In the genomic region with DNA sequence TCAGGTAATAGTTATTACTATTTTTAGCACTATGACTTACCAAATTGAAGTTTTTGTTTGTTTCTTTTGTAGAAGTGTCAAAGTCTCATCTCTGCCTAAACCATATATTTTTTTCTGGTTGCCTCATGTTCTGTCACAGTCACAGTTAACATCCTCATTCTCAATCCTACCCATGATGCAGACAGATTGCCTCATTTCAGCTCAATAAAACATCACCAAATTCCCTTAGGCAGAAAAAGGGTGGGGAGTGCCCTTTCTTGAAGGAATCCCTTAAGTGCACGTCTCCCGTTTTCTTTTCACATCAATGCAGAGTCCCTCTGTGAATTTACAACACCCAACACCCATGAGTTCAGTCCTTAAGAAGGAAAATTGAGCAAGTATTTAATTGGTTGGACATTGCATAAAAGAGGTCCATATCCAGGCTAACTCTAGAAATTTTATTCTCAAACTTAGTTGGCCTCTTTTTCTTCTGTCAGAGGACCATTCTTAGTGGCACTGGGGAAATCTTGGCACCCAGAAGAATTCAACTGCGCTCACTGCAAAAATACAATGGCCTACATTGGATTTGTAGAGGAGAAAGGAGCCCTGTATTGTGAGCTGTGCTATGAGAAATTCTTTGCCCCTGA, we compare ENCODE assay signal across 23 cellular contexts.
A peak's percentile ranks its signal among the peaks of the same experiment; 100 is the strongest.
DNase-seq lines count a peak whose midpoint lies in the region; ATAC-seq and TF ChIP-seq lines count a peak whose summit lies in the region.
"Had no signal": no experiment of that assay in that cellular context is flagged by ENCODE, and none has a peak within 500 bp of the region (broad histone marks: within the 10 kb centered on the region; RNA-seq: fewer than 3 reads in every experiment).

No MANE protein-coding gene starts in this region.

- peak overlapping the region; percentile 68 to 81 for H3K27ac ChIP-seq in prostate gland
- H3K27ac ChIP-seq: BLaER1, gastroesophageal sphincter, stomach had no signal

- in situ Hi-C loops in G401 (cut with HindIII; ENCODE audit: low sequenced_read_pairs), result no loop called here

- no peak for ATAC-seq in HG02610 (IDR thresholded peaks at IDR 0.05; ENCODE audit: unreplicated experiment)
- ATAC-seq: activated CD4-positive, alpha-beta T cell treated with anti-CD3 and anti-CD28 coated beads for 36 hours; activated CD8-positive, alpha-beta T cell treated with anti-CD3 and anti-CD28 coated beads, Interleukin-2, amount 10 ng/mL, durations not matched to agents 7 days and 5 days; gastroesophageal sphincter; GM12878; HepG2; left cardiac atrium; right lobe of liver had no signal

- TF ChIP-seq POLR2A in prostate gland (IDR thresholded peaks at IDR 0.05), result no peak

- no peak for TF ChIP-seq CTCF in prostate gland (IDR thresholded peaks at IDR 0.05)

- intact Hi-C loops in prostate gland (cut with DNase I), result no loop called here

- H3K4me3 ChIP-seq in adipocyte (ENCODE audit: low read length) (no peak overlapping the region), prostate gland (no peak overlapping the region)
- H3K4me3 ChIP-seq: BLaER1, gastroesophageal sphincter, GM12878, lung, right lobe of liver, stomach had no signal

- peaks cover 43% of the 10 kb centered on the region for H3K36me3 ChIP-seq in adipocyte (ENCODE audit: control insufficient read depth, insufficient read depth, low read length, severe bottlenecking)
- H3K36me3 ChIP-seq in prostate gland, result no peaks in the 10 kb centered on the region
- H3K36me3 ChIP-seq: BLaER1 had no signal

- DNase-seq in G401 (ENCODE audit: low spot score) (peak; percentile 11), adipocyte (ENCODE audit: low read depth) (peak; percentile 10), globus pallidus (ENCODE audit: low spot score) (peak; percentile 24), prostate gland (ENCODE audit: low spot score) (no peak), H4 (ENCODE audit: low spot score) (no peak)
- DNase-seq in stimulated activated CD4-positive, alpha-beta T cell treated with anti-CD3 and anti-CD28 coated beads, Interleukin-2, amount 100 ng/mL, for 48 hours, result no peak
- DNase-seq: activated CD4-positive, alpha-beta T cell treated with anti-CD3 and anti-CD28 coated beads for 36 hours; activated CD8-positive, alpha-beta T cell treated with anti-CD3 and anti-CD28 coated beads, Interleukin-2, amount 10 ng/mL, durations not matched to agents 7 days and 5 days; immature natural killer cell; left cardiac atrium; NCI-H1417 treated with DMSO at 0.1 percent for 48 hours; NCI-H2029 treated with DMSO at 0.1 percent for 48 hours; posterior cingulate gyrus; right lobe of liver; SHP77 treated with DMSO at 0.1 percent for 48 hours; stomach had no signal

- H3K4me1 ChIP-seq in adipocyte (ENCODE audit: control insufficient read depth, insufficient read depth, low read length), result peaks cover 20% of the 10 kb centered on the region
- H3K4me1 ChIP-seq in prostate gland (replicated peaks), result peaks cover 5% of the 10 kb centered on the region
- H3K4me1 ChIP-seq: BLaER1 had no signal

- H3K9me3 ChIP-seq in adipocyte (ENCODE audit: control insufficient read depth, low read length), result no peaks in the 10 kb centered on the region
- H3K9me3 ChIP-seq in prostate gland, result no peaks in the 10 kb centered on the region
- H3K9me3 ChIP-seq: ascending aorta, BLaER1, gastroesophageal sphincter, right lobe of liver, stomach had no signal

- no peak overlapping the region for H3K9ac ChIP-seq in adipocyte (ENCODE audit: low read length)
- H3K9ac ChIP-seq: BLaER1 had no signal

- H3K27me3 ChIP-seq in adipocyte (replicated peaks; ENCODE audit: control insufficient read depth, insufficient read depth, low read length) (no peaks in the 10 kb centered on the region), prostate gland (replicated peaks; ENCODE audit: insufficient read depth) (no peaks in the 10 kb centered on the region)
- H3K27me3 ChIP-seq: ascending aorta, BLaER1, gastroesophageal sphincter, right lobe of liver, stomach had no signal

- 76% methylated on average over 3 of the region's 3 CpGs for WGBS in prostate gland

Comparison
In these comparisons a context has a peak if more than half of its experiments do, and no peak if none do; other contexts are left out.
1. DNase-seq: peak in G401 (single experiment), adipocyte (single experiment) and globus pallidus (single experiment); none in prostate gland (single experiment), stimulated activated CD4-positive, alpha-beta T cell treated with anti-CD3 and anti-CD28 coated beads, Interleukin-2, amount 100 ng/mL, for 48 hours (0 of 2) and H4 (single experiment).